1 cellular context compared by ENCODE assay signal in genomic region chr16:17408296-17408695, GRCh38.
TF ChIP-seq lines count a peak whose summit lies in the region.

No MANE protein-coding gene starts in this region.

TF ChIP-seq in GM12878, 131 proteins besides CTCF, POLR2A, EP300 and RAD21:
- no peak for TF ChIP-seq ZNF384 (IDR thresholded peaks at IDR 0.05; ENCODE audit: borderline replicate concordance, low read depth, low read length)
- no peak for TF ChIP-seq RUNX3 (IDR thresholded peaks at IDR 0.05; ENCODE audit: low read length)
- TF ChIP-seq HSF1 (IDR thresholded peaks at IDR 0.05; ENCODE audit: low read depth, low read length), result no peak
- TF ChIP-seq CREB1 (IDR thresholded peaks at IDR 0.05; ENCODE audit: low read depth), result no peak
- no peak for TF ChIP-seq FOXM1 (IDR thresholded peaks at IDR 0.05; ENCODE audit: low read depth, low read length)
- no peak for TF ChIP-seq HDAC2 (IDR thresholded peaks at IDR 0.05)
TF ChIP-seq in GM12878: peak in this region for 0.
